ENCODE assay signal across 16 cellular contexts in the genomic region with DNA sequence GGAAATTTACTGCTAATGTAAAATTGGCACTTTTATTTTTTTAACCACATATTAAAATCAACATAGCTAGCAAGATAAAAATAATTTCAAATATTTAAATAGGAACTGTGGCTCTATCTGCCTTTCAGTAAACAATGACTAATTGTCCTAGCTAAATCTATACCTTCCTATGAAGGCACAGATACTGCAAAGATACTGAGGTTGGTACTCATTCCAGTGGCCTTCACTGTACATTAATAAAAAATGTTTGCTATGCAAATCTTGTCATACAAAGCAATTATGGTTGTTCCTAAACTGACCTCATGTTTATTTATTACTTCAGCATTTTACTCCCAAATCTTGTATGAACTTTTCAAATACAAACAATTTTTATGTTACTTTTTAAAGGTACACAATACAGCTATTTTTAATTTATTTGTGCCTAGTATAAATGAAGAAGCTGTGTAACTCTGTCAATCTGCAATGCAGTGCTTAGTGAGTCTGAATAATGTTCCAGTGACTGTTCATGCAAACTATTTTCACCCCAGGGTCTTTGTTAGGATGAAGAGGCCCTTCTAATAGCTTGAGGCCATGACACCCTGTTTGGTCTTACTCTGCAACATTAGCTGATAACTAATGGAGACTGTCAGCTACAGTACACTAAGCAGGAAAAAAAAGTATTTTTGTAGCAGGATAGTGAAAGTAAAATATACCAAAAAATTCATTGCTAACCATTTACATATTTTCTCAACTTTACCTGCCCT. TPM values are rescaled to one million over a fixed set of nuclear protein-coding genes. Genes with fewer than 3 reads are reported as not detected.
A peak's percentile ranks its signal among the peaks of the same experiment; 100 is the strongest.
DNase-seq lines count a peak whose midpoint lies in the region; ATAC-seq and TF ChIP-seq lines count a peak whose summit lies in the region.
"Had no signal": no experiment of that assay in that cellular context is flagged by ENCODE, and none has a peak within 500 bp of the region (broad histone marks: within the 10 kb centered on the region; RNA-seq: fewer than 3 reads in every experiment).

No MANE protein-coding gene starts in this region.

- H3K4me1 ChIP-seq in SK-N-SH (ENCODE audit: control insufficient read depth in 1 of 2, insufficient read depth in 2 of 2, low read depth in 1 of 2, low read length in 1 of 2): peaks cover 0 to 8% of the 10 kb centered on the region in 2 experiments; a peak in 2 of 4 replicates
- H3K4me1 ChIP-seq in osteoblast (ENCODE audit: insufficient read depth, low read length): no peaks in the 10 kb centered on the region

- H3K27ac Mint-ChIP-seq in activated CD4-positive, alpha-beta memory T cell treated with anti-CD3 and anti-CD28 coated beads for 36 hours: no peak overlapping the region
- H3K27ac Mint-ChIP-seq: CD4-positive, alpha-beta memory T cell; T-helper 1 cell treated with Interleukin-12 subunit alpha and Interleukin-12 subunit beta and Interleukin-4 antibody, amounts not matched to agents 30 μg/mL and 1 μg/mL, for 36 hours had no signal

- no peaks in the 10 kb centered on the region for H3K27me3 ChIP-seq in SK-N-SH (ENCODE audit: insufficient read depth)
- H3K27me3 ChIP-seq in osteoblast (ENCODE audit: insufficient read depth, low read length): no peaks in the 10 kb centered on the region

- no peak for TF ChIP-seq EP300 in SK-N-SH (IDR thresholded peaks at IDR 0.05; ENCODE audit: borderline replicate concordance in 1 of 2, low read depth in 1 of 2, low read length in 1 of 2)

- CTCF ChIA-PET in SK-N-SH (lab: Yijun Ruan, JAX): interaction anchor here (0.6 to 2.2 kb wide), 7 partner anchors 10 to 1334 kb away, joined by 3 to 14 read pairs (median 4); no protein-coding TSS in a partner anchor
- CTCF ChIA-PET in activated CD4-positive, alpha-beta memory T cell treated with anti-CD3 and anti-CD28 coated beads for 36 hours (lab: Charles Lee): no interaction called here

- no peak for TF ChIP-seq RAD21 in SK-N-SH (IDR thresholded peaks at IDR 0.05; ENCODE audit: low read length)

- H3K36me3 ChIP-seq in SK-N-SH (replicated peaks in 1 of 2; ENCODE audit: control insufficient read depth in 1 of 2, insufficient read depth in 2 of 2, low read length in 1 of 2) (no peaks in the 10 kb centered on the region), osteoblast (ENCODE audit: insufficient read depth, low read length) (no peaks in the 10 kb centered on the region)

- H2AFZ ChIP-seq in SK-N-SH (ENCODE audit: low read depth) (peak overlapping the region; percentile 36; the same call in 1 of the 2 replicates), osteoblast (ENCODE audit: low read length) (no peak overlapping the region)
- H2AFZ ChIP-seq: GM23248 had no signal

- ATAC-seq in GM19452 (IDR thresholded peaks at IDR 0.05; ENCODE audit: unreplicated experiment) (no peak), HG02884 (IDR thresholded peaks at IDR 0.05; ENCODE audit: unreplicated experiment) (no peak)

- H3K4me3 Mint-ChIP-seq in activated CD4-positive, alpha-beta memory T cell treated with anti-CD3 and anti-CD28 coated beads for 36 hours: no peak overlapping the region
- H3K4me3 Mint-ChIP-seq: CD4-positive, alpha-beta memory T cell; T-helper 1 cell treated with Interleukin-12 subunit alpha and Interleukin-12 subunit beta and Interleukin-4 antibody, amounts not matched to agents 30 μg/mL and 1 μg/mL, for 36 hours had no signal

- H4K20me1 ChIP-seq in SK-N-SH (ENCODE audit: insufficient read depth) (no peaks in the 10 kb centered on the region), osteoblast (ENCODE audit: insufficient read depth, low read length) (no peaks in the 10 kb centered on the region)

- H3K9me3 Mint-ChIP-seq in activated CD4-positive, alpha-beta memory T cell treated with anti-CD3 and anti-CD28 coated beads for 36 hours: no peaks in the 10 kb centered on the region
- H3K9me3 Mint-ChIP-seq: CD4-positive, alpha-beta memory T cell; T-helper 1 cell treated with Interleukin-12 subunit alpha and Interleukin-12 subunit beta and Interleukin-4 antibody, amounts not matched to agents 30 μg/mL and 1 μg/mL, for 36 hours had no signal

- H3K4me3 ChIP-seq in LNCaP clone FGC (ENCODE audit: low read depth, low read length) (no peak overlapping the region), SK-N-SH (ENCODE audit: low read depth in 2 of 2, low read length in 1 of 2) (no peak overlapping the region), osteoblast (ENCODE audit: insufficient read depth, low read length) (no peak overlapping the region)
- H3K4me3 ChIP-seq: GM23248 had no signal

- no peak overlapping the region for H3K9ac ChIP-seq in SK-N-SH
- H3K9ac ChIP-seq: GM23248 had no signal

- H3F3A ChIP-seq in SK-N-SH (replicated peaks; ENCODE audit: insufficient read depth): no peaks in the 10 kb centered on the region

- no peak for TF ChIP-seq CTCF in LNCaP clone FGC (IDR thresholded peaks at IDR 0.05; ENCODE audit: control insufficient read depth, extremely low read depth, insufficient read depth)
- TF ChIP-seq CTCF in SK-N-SH (IDR thresholded peaks at IDR 0.05): no peak
- no peak for TF ChIP-seq CTCF in osteoblast (IDR thresholded peaks at IDR 0.05; ENCODE audit: extremely low read depth, low read depth, low read length)

- no peaks in the 10 kb centered on the region for H3K9me2 ChIP-seq in SK-N-SH

- H3K36me3 Mint-ChIP-seq in activated CD4-positive, alpha-beta memory T cell treated with anti-CD3 and anti-CD28 coated beads for 36 hours: no peaks in the 10 kb centered on the region
- H3K36me3 Mint-ChIP-seq: CD4-positive, alpha-beta memory T cell had no signal

- H3K9me3 ChIP-seq in SK-N-SH: no peaks in the 10 kb centered on the region
- H3K9me3 ChIP-seq in osteoblast (ENCODE audit: low read depth, low read length): no peaks in the 10 kb centered on the region

- no peaks in the 10 kb centered on the region for H3K27me3 Mint-ChIP-seq in activated CD4-positive, alpha-beta memory T cell treated with anti-CD3 and anti-CD28 coated beads for 36 hours

- intact Hi-C loops in activated CD4-positive, alpha-beta memory T cell treated with anti-CD3 and anti-CD28 coated beads for 36 hours (cut with micrococcal nuclease): no loop called here

- POLR2A ChIA-PET in SK-N-SH (lab: Yijun Ruan, JAX): no interaction called here
- POLR2A ChIA-PET in activated CD4-positive, alpha-beta memory T cell treated with anti-CD3 and anti-CD28 coated beads for 36 hours (lab: Charles Lee): no interaction called here

- H3K4me2 ChIP-seq in SK-N-SH (no peak overlapping the region), osteoblast (ENCODE audit: insufficient read depth, low read length) (peak overlapping the region; percentile 11)

- no peak overlapping the region for H3K27ac ChIP-seq in SK-N-SH (ENCODE audit: low read depth in 2 of 2, low read length in 1 of 2)
- no peak overlapping the region for H3K27ac ChIP-seq in osteoblast (ENCODE audit: low read depth, low read length)
- H3K27ac ChIP-seq: GM23248 had no signal

- H3K4me1 Mint-ChIP-seq in activated CD4-positive, alpha-beta memory T cell treated with anti-CD3 and anti-CD28 coated beads for 36 hours (ENCODE audit: low read depth): no peaks in the 10 kb centered on the region
- H3K4me1 Mint-ChIP-seq: CD4-positive, alpha-beta memory T cell had no signal

- H3K79me2 ChIP-seq in SK-N-SH (ENCODE audit: insufficient read depth) (no peaks in the 10 kb centered on the region), osteoblast (ENCODE audit: insufficient read depth, low read length) (no peaks in the 10 kb centered on the region)

- DNase-seq in ELR (ENCODE audit: low read depth) (peak; percentile 17), LNCaP clone FGC (ENCODE audit: low read depth) (peak; percentile 22), SK-N-SH (no peak), osteoblast (ENCODE audit: insufficient read length, low spot score, missing footprints) (peak; percentile 26), NCI-H2107 treated with DMSO at 0.1 percent for 48 hours (lab: John Stamatoyannopoulos, UW; ENCODE audit: unreplicated experiment) (no peak)
- DNase-seq in activated CD4-positive, alpha-beta memory T cell treated with anti-CD3 and anti-CD28 coated beads for 36 hours: no peak
- DNase-seq: CD4-positive, alpha-beta memory T cell; DMS79 treated with DMSO at 0.1 percent for 48 hours; KBM-7; NCI-H1092 treated with DMSO at 0.1 percent for 48 hours had no signal

TF ChIP-seq in SK-N-SH, 30 proteins besides CTCF, POLR2A, EP300 and RAD21 (continues in another document):
- TF ChIP-seq POLR2AphosphoS5 (IDR thresholded peaks at IDR 0.05; ENCODE audit: low read depth, low read length): no peak
- no peak for TF ChIP-seq EZH2phosphoT487 (IDR thresholded peaks at IDR 0.05; ENCODE audit: borderline replicate concordance, low read depth)
- no peak for TF ChIP-seq REST (IDR thresholded peaks at IDR 0.05; ENCODE audit: low read depth, low read length)

RNA-seq across cellular contexts. Expression of gene ERBB4, which starts 9.3 kb away (rescaled TPM):
- 0.05 TPM in 2 replicates for polyA plus RNA-seq in SK-N-SH (2012; rRNA removed)
- 0.05 and 0.08 TPM in 2 replicates for polyA plus RNA-seq in SK-N-SH (2012; cell fraction: cytosol; rRNA removed)
- polyA plus RNA-seq in SK-N-SH (2012; cell fraction: nucleus; rRNA removed): 0.11 TPM in 1 of 2 replicates, not detected in the other
- total RNA-seq in osteoblast: under 0.01 TPM in 1 of 2 replicates, not detected in the other
- not detected for total RNA-seq in activated CD4-positive, alpha-beta memory T cell treated with anti-CD3 and anti-CD28 coated beads for 36 hours
- total RNA-seq: CD4-positive, alpha-beta memory T cell; GM23248; MCF 10A had no signal
- polyA plus RNA-seq: BJ; CD4-positive, alpha-beta memory T cell; GM23248 had no signal

Comparison
In these comparisons a context has a peak if more than half of its experiments do, and no peak if none do; other contexts are left out.
1. DNase-seq: peak in ELR (single experiment), LNCaP clone FGC (single experiment) and osteoblast (single experiment); none in SK-N-SH (single experiment), NCI-H2107 treated with DMSO at 0.1 percent for 48 hours (single experiment) and activated CD4-positive, alpha-beta memory T cell treated with anti-CD3 and anti-CD28 coated beads for 36 hours (single experiment).